ENCODE assay signal across 10 cellular contexts in genomic region chr17:77432791-77433190, GRCh38.
A peak's percentile ranks its signal among the peaks of the same experiment; 100 is the strongest.
DNase-seq lines count a peak whose midpoint lies in the region; ATAC-seq and TF ChIP-seq lines count a peak whose summit lies in the region.
"Had no signal": no experiment of that assay in that cellular context is flagged by ENCODE, and none has a peak within 500 bp of the region (broad histone marks: within the 10 kb centered on the region; RNA-seq: fewer than 3 reads in every experiment).

No MANE protein-coding gene starts in this region.

- peak overlapping the region; percentile 74 to 90 for H3K4me3 Mint-ChIP-seq in activated T-cell treated with anti-CD3 and anti-CD28 coated beads, Interleukin-2, amount 50 U/mL, for 72 hours
- H3K4me3 Mint-ChIP-seq: stimulated activated naive B cell treated with anti-CD40 and anti-IgM and Interleukin-4, amounts not matched to agents 10 μg/mL and 1 μg/mL and 100 μg/mL, for 72 hours had no signal

- H3K79me1 ChIP-seq in mesenchymal stem cell (replicated peaks; ENCODE audit: low read length, poor library complexity, severe bottlenecking): peaks cover 25% of the 10 kb centered on the region

- H3K4me2 ChIP-seq in mesenchymal stem cell (ENCODE audit: low read length, poor library complexity, severe bottlenecking): no peak overlapping the region

- peak overlapping the region; percentile 36 for H2BK120ac ChIP-seq in mesenchymal stem cell (ENCODE audit: low read depth, low read length)

- H4K91ac ChIP-seq in mesenchymal stem cell (ENCODE audit: low read length): peak overlapping the region; percentile 74

- H2AFZ ChIP-seq in mesenchymal stem cell (ENCODE audit: low read depth, low read length): no peak overlapping the region

- H3K4ac ChIP-seq in mesenchymal stem cell (ENCODE audit: low read depth in 1 of 2, low read length in 2 of 2): peak overlapping the region; percentile 1 to 59

- CTCF ChIA-PET in GM10248 (lab: Yijun Ruan, JAX): interaction anchor here (1.3 to 14.4 kb wide), 4 partner anchors 8 to 101 kb away, joined by 4 to 175 read pairs (median 53); no protein-coding TSS in a partner anchor

- intact Hi-C loops in vagina (cut with DNase I): loop anchor here (5.0 kb wide), 1 partner anchor 100 kb away; no protein-coding TSS in a partner anchor

- H3K4me1 Mint-ChIP-seq in activated T-cell treated with anti-CD3 and anti-CD28 coated beads, Interleukin-2, amount 50 U/mL, for 72 hours (ENCODE audit: low read depth): peaks cover 100% of the 10 kb centered on the region

- H2BK12ac ChIP-seq in mesenchymal stem cell (ENCODE audit: low read length in 2 of 2): peak overlapping the region in 1 of 2 experiments; percentile 90

- ATAC-seq in activated T-cell treated with anti-CD3 and anti-CD28 coated beads, Interleukin-2, amount 50 U/mL, for 72 hours (replicated peaks in 1 of 2): no peak
- ATAC-seq in HG03469 (IDR thresholded peaks at IDR 0.05; ENCODE audit: unreplicated experiment): no peak
- ATAC-seq: stimulated activated naive B cell treated with anti-CD40 and anti-IgM and Interleukin-4, amounts not matched to agents 10 μg/mL and 1 μg/mL and 100 μg/mL, for 72 hours had no signal

- 28% methylated on average over 9 of the region's 10 CpGs for WGBS in mesenchymal stem cell

- peak overlapping the region in 1 of 2 experiments; percentile 66 for H3K14ac ChIP-seq in mesenchymal stem cell (ENCODE audit: low read length in 2 of 2)

- H3K9ac ChIP-seq in mesenchymal stem cell (ENCODE audit: low read length): peak overlapping the region; percentile 31

- peak overlapping the region; percentile 40 to 95 for H3K18ac ChIP-seq in mesenchymal stem cell (ENCODE audit: low read depth in 1 of 2, low read length in 2 of 2)

- H3K27ac ChIP-seq in mesenchymal stem cell (ENCODE audit: low read length, poor library complexity, severe bottlenecking) (no peak overlapping the region), vagina (peak overlapping the region; percentile 81)

- peaks cover 0 to 2% of the 10 kb centered on the region in 2 donors for H3K36me3 Mint-ChIP-seq in activated T-cell treated with anti-CD3 and anti-CD28 coated beads, Interleukin-2, amount 50 U/mL, for 72 hours (ENCODE audit: insufficient read depth in 2 of 2)

- no peak for TF ChIP-seq CTCF in vagina (IDR thresholded peaks at IDR 0.05)
- no peak for TF ChIP-seq CTCF in GM10248 (IDR thresholded peaks at IDR 0.05; ENCODE audit: control extremely low read depth, extremely low read depth, low read depth, missing control alignments)

- no peak overlapping the region for H3K23ac ChIP-seq in mesenchymal stem cell (ENCODE audit: low read length in 2 of 2)

- POLR2A ChIA-PET in GM10248 (lab: Yijun Ruan, JAX): no interaction called here

- H2BK5ac ChIP-seq in mesenchymal stem cell (ENCODE audit: low read depth, low read length, poor library complexity, severe bottlenecking): no peak overlapping the region

- H3K27me3 Mint-ChIP-seq in activated T-cell treated with anti-CD3 and anti-CD28 coated beads, Interleukin-2, amount 50 U/mL, for 72 hours (ENCODE audit: low read depth): no peaks in the 10 kb centered on the region
- H3K27me3 Mint-ChIP-seq: stimulated activated naive B cell treated with anti-CD40 and anti-IgM and Interleukin-4, amounts not matched to agents 10 μg/mL and 1 μg/mL and 100 μg/mL, for 72 hours had no signal

- peaks cover 12 to 31% of the 10 kb centered on the region in 2 experiments for H3K36me3 ChIP-seq in mesenchymal stem cell (ENCODE audit: control insufficient read depth in 1 of 2, insufficient read depth in 2 of 2, low read depth in 1 of 2, low read length in 2 of 2)
- no peaks in the 10 kb centered on the region for H3K36me3 ChIP-seq in vagina

- H3K9me3 Mint-ChIP-seq in activated T-cell treated with anti-CD3 and anti-CD28 coated beads, Interleukin-2, amount 50 U/mL, for 72 hours: no peaks in the 10 kb centered on the region
- H3K9me3 Mint-ChIP-seq: stimulated activated naive B cell treated with anti-CD40 and anti-IgM and Interleukin-4, amounts not matched to agents 10 μg/mL and 1 μg/mL and 100 μg/mL, for 72 hours had no signal

- H3K4me1 ChIP-seq in mesenchymal stem cell (ENCODE audit: control insufficient read depth, insufficient read depth, low read depth, low read length) (peaks cover 85% of the 10 kb centered on the region), vagina (peaks cover 100% of the 10 kb centered on the region)

- DNase-seq in stimulated activated naive CD4-positive, alpha-beta T cell (lab: John Stamatoyannopoulos, UW): peak in 4 of 6 experiments; percentile 17 to 40 (median 30)
- DNase-seq in stimulated activated naive CD4-positive, alpha-beta T cell treated with Interleukin-2 at 50 U/mL for 16 hours (lab: John Stamatoyannopoulos, UW): no peak
- DNase-seq in activated T-cell treated with anti-CD3 and anti-CD28 coated beads, Interleukin-2, amount 50 U/mL, for 72 hours: no peak
- DNase-seq in mesenchymal stem cell (no peak), vagina (ENCODE audit: extremely low spot score in 2 of 2) (no peak), GM10248 (ENCODE audit: extremely low spot score) (no peak), globus pallidus (ENCODE audit: low spot score) (no peak)
- DNase-seq: activated gamma-delta T cell treated with Interleukin-2 at 50 U/mL for 16 hours; stimulated activated naive B cell treated with anti-CD40 and anti-IgM and Interleukin-4, amounts not matched to agents 10 μg/mL and 1 μg/mL and 100 μg/mL, for 72 hours had no signal

- no peak overlapping the region for H3K27ac Mint-ChIP-seq in activated T-cell treated with anti-CD3 and anti-CD28 coated beads, Interleukin-2, amount 50 U/mL, for 72 hours

- H3K9me3 ChIP-seq in mesenchymal stem cell (ENCODE audit: control insufficient read depth, low read length) (no peaks in the 10 kb centered on the region), vagina (no peaks in the 10 kb centered on the region)

- TF ChIP-seq POLR2A in vagina (IDR thresholded peaks at IDR 0.05): no peak

- H4K8ac ChIP-seq in mesenchymal stem cell (ENCODE audit: low read length): peak overlapping the region; percentile 79

- no peak overlapping the region for H3K4me3 ChIP-seq in mesenchymal stem cell (ENCODE audit: insufficient read depth in 1 of 2, low read depth in 1 of 2, low read length in 2 of 2)
- H3K4me3 ChIP-seq in vagina: no peak overlapping the region

- H3K27me3 ChIP-seq in mesenchymal stem cell (ENCODE audit: control insufficient read depth in 1 of 2, insufficient read depth in 1 of 2, low read length in 2 of 2) (no peaks in the 10 kb centered on the region), vagina (no peaks in the 10 kb centered on the region)

- peak overlapping the region; percentile 10 for H2AK5ac ChIP-seq in mesenchymal stem cell (ENCODE audit: low read length, severe bottlenecking)

- peak overlapping the region; percentile 50 for H2BK15ac ChIP-seq in mesenchymal stem cell (ENCODE audit: low read depth, poor library complexity, severe bottlenecking)

Comparison
In these comparisons a context has a peak if more than half of its experiments do, and no peak if none do; other contexts are left out.
1. DNase-seq: peak in stimulated activated naive CD4-positive, alpha-beta T cell (4 of 6); none in stimulated activated naive CD4-positive, alpha-beta T cell treated with Interleukin-2 at 50 U/mL for 16 hours (single experiment), activated T-cell treated with anti-CD3 and anti-CD28 coated beads, Interleukin-2, amount 50 U/mL, for 72 hours (0 of 2), mesenchymal stem cell (single experiment), vagina (0 of 2), GM10248 (single experiment) and globus pallidus (single experiment).